10 cellular contexts compared by ENCODE assay signal in genomic region chr11:62677709-62678108, GRCh38. TPM values are rescaled to one million over a fixed set of nuclear protein-coding genes. Genes with fewer than 3 reads are reported as not detected.
DNase-seq lines count a peak whose midpoint lies in the region; ATAC-seq and TF ChIP-seq lines count a peak whose summit lies in the region.
"Had no signal": no experiment of that assay in that cellular context is flagged by ENCODE, and none has a peak within 500 bp of the region (broad histone marks: within the 10 kb centered on the region; RNA-seq: fewer than 3 reads in every experiment).

No MANE protein-coding gene starts in this region.

- H3K4me3 ChIP-seq in cardiac muscle cell (peak overlapping the region; percentile 93), iPS-18a (ENCODE audit: low read length) (peak overlapping the region; percentile 92), subcutaneous abdominal adipose tissue (ENCODE audit: low read depth in 1 of 5, low read length in 5 of 5) (peak overlapping the region in 4 of 5 donors; percentile 79 to 93 (median 88))

- H3K4me3 Mint-ChIP-seq in activated T-helper 17 cell treated with anti-CD3 and anti-CD28 coated beads, Interleukin-2, amount 50 U/mL, for 72 hours: peak overlapping the region; percentile 79

- H3K9ac ChIP-seq in iPS-18a (ENCODE audit: low read length) (no peak overlapping the region), subcutaneous abdominal adipose tissue (ENCODE audit: low read length in 5 of 5) (peak overlapping the region; percentile 91 to 98 (median 97))

- H3K4me1 Mint-ChIP-seq in activated T-helper 17 cell treated with anti-CD3 and anti-CD28 coated beads, Interleukin-2, amount 50 U/mL, for 72 hours: peaks cover 25% of the 10 kb centered on the region

- H3K4me1 ChIP-seq in cardiac muscle cell (ENCODE audit: low read depth) (peaks cover 23% of the 10 kb centered on the region), iPS-18a (ENCODE audit: control insufficient read depth, low read depth, low read length) (no peaks in the 10 kb centered on the region), subcutaneous abdominal adipose tissue (ENCODE audit: control insufficient read depth in 5 of 5, insufficient read depth in 5 of 5, low read length in 5 of 5) (peaks cover 10 to 44% (median 30%) of the 10 kb centered on the region in 5 donors)

- H3K9me3 ChIP-seq in cardiac muscle cell (ENCODE audit: low read depth): no peaks in the 10 kb centered on the region
- no peaks in the 10 kb centered on the region for H3K9me3 ChIP-seq in iPS-18a (ENCODE audit: control insufficient read depth, low read depth, low read length)
- no peaks in the 10 kb centered on the region for H3K9me3 ChIP-seq in subcutaneous abdominal adipose tissue (ENCODE audit: control insufficient read depth in 5 of 5, low read length in 5 of 5)

- H3K9me3 Mint-ChIP-seq in activated T-helper 17 cell treated with anti-CD3 and anti-CD28 coated beads, Interleukin-2, amount 50 U/mL, for 72 hours: no peaks in the 10 kb centered on the region

- DNase-seq in cardiac muscle cell (ENCODE audit: low read depth in 1 of 2, low spot score in 1 of 2) (no peak), left ventricle myocardium superior (no peak), islet precursor cell (no peak), HPDE6-E6E7 (ENCODE audit: extremely low spot score) (no peak)
- DNase-seq: DMS153, NCI-H1417 had no signal

- intact Hi-C loops in left ventricle myocardium superior (cut with micrococcal nuclease): no loop called here

- no peak for ATAC-seq in left ventricle myocardium superior
- ATAC-seq in activated T-helper 17 cell treated with anti-CD3 and anti-CD28 coated beads, Interleukin-2, amount 50 U/mL, for 72 hours (replicated peaks): no peak
- no peak for ATAC-seq in GM21390 (IDR thresholded peaks at IDR 0.05; ENCODE audit: unreplicated experiment)

- H3K27me3 Mint-ChIP-seq in activated T-helper 17 cell treated with anti-CD3 and anti-CD28 coated beads, Interleukin-2, amount 50 U/mL, for 72 hours: no peaks in the 10 kb centered on the region

- peak overlapping the region; percentile 83 for H3K27ac Mint-ChIP-seq in activated T-helper 17 cell treated with anti-CD3 and anti-CD28 coated beads, Interleukin-2, amount 50 U/mL, for 72 hours

- TF ChIP-seq CTCF in cardiac muscle cell (IDR thresholded peaks at IDR 0.05; ENCODE audit: low read depth, low read length): no peak

- H3K27ac ChIP-seq in cardiac muscle cell (peak overlapping the region; percentile 80), iPS-18a (ENCODE audit: low read length) (no peak overlapping the region), subcutaneous abdominal adipose tissue (ENCODE audit: low read depth, low read length) (peak overlapping the region; percentile 98)

- H3K36me3 Mint-ChIP-seq in activated T-helper 17 cell treated with anti-CD3 and anti-CD28 coated beads, Interleukin-2, amount 50 U/mL, for 72 hours (ENCODE audit: low read depth): peaks cover 57% of the 10 kb centered on the region

- peaks cover 22% of the 10 kb centered on the region for H3K36me3 ChIP-seq in cardiac muscle cell
- H3K36me3 ChIP-seq in iPS-18a (ENCODE audit: control insufficient read depth, low read depth, low read length): peaks cover 20% of the 10 kb centered on the region
- peaks cover 12 to 38% (median 25%) of the 10 kb centered on the region in 5 donors for H3K36me3 ChIP-seq in subcutaneous abdominal adipose tissue (ENCODE audit: control insufficient read depth in 5 of 5, insufficient read depth in 5 of 5, low read length in 5 of 5)

- H3K27me3 ChIP-seq in cardiac muscle cell (no peaks in the 10 kb centered on the region), iPS-18a (ENCODE audit: control insufficient read depth, insufficient read depth, low read length) (no peaks in the 10 kb centered on the region), subcutaneous abdominal adipose tissue (ENCODE audit: control insufficient read depth in 5 of 5, insufficient read depth in 4 of 5, low read length in 5 of 5) (no peaks in the 10 kb centered on the region)

RNA-seq across cellular contexts. Expression of gene UBXN1, which starts 1.2 kb away (rescaled TPM):
- total RNA-seq in cardiac muscle cell (235 and 302 TPM in 2 replicates), left ventricle myocardium superior (88.6 TPM)
- 109 and 111 TPM in 2 replicates for polyA plus RNA-seq in cardiac muscle cell
- total RNA-seq in activated T-helper 17 cell treated with anti-CD3 and anti-CD28 coated beads, Interleukin-2, amount 50 U/mL, for 72 hours: 10 to 100 TPM; 70.7 to 93.4 TPM

RNA-seq across cellular contexts. Expression of gene LBHD1, which starts 5.6 kb away (rescaled TPM):
- 11.1 and 11.6 TPM in 2 replicates for total RNA-seq in cardiac muscle cell
- 10.1 and 11.7 TPM in 2 replicates for polyA plus RNA-seq in cardiac muscle cell
- total RNA-seq in left ventricle myocardium superior: 1.7 TPM
- 10 to 100 TPM; 27.0 to 28.5 TPM for total RNA-seq in activated T-helper 17 cell treated with anti-CD3 and anti-CD28 coated beads, Interleukin-2, amount 50 U/mL, for 72 hours

RNA-seq across cellular contexts. Expression of gene UQCC3, which starts 6.2 kb away (rescaled TPM):
- total RNA-seq in cardiac muscle cell (13.0 and 18.8 TPM in 2 replicates), left ventricle myocardium superior (7.7 TPM)
- polyA plus RNA-seq in cardiac muscle cell: 32.3 and 33.5 TPM in 2 replicates
- 1 to 10 TPM; 2.5 to 2.7 TPM for total RNA-seq in activated T-helper 17 cell treated with anti-CD3 and anti-CD28 coated beads, Interleukin-2, amount 50 U/mL, for 72 hours

RNA-seq across cellular contexts. Expression of gene LRRN4CL, which starts 11.6 kb away (rescaled TPM):
- total RNA-seq in cardiac muscle cell (0.81 and 1.9 TPM in 2 replicates), left ventricle myocardium superior (3.4 TPM)
- polyA plus RNA-seq in cardiac muscle cell: 0.24 TPM in 1 of 2 replicates, not detected in the other
- under 1 TPM; 0.45 to 0.56 TPM for total RNA-seq in activated T-helper 17 cell treated with anti-CD3 and anti-CD28 coated beads, Interleukin-2, amount 50 U/mL, for 72 hours

RNA-seq across cellular contexts. Expression of gene CSKMT, which starts 12.6 kb away (rescaled TPM):
- total RNA-seq in cardiac muscle cell (3.8 and 11.0 TPM in 2 replicates), left ventricle myocardium superior (3.1 TPM)
- 14.1 and 25.1 TPM in 2 replicates for polyA plus RNA-seq in cardiac muscle cell
- 10 to 100 TPM; 23.6 TPM for total RNA-seq in activated T-helper 17 cell treated with anti-CD3 and anti-CD28 coated beads, Interleukin-2, amount 50 U/mL, for 72 hours
